1 cellular context compared by ENCODE assay signal in the genomic region with DNA sequence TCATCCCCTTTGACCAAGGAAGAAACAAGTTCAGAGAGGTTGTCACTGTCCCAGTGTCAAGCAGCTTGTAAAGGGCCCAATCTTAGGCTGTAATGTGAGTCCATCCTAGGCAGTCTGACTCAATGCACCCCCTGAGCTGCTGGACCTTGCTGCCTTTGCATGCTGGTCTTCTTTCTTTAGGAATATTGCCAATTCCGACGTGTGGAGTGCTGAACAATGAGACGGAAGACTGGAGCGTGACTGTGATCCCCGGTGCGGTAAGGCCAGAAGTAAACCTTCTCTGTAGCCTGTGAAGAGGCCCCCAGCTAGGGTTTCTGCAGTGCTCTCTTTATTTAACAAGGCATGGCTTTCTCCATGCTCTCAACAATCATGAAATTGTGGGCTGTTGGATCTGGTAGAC.
TF ChIP-seq lines count a peak whose summit lies in the region.

No MANE protein-coding gene starts in this region.

TF ChIP-seq in WTC11, 78 proteins besides CTCF, POLR2A, EP300 and RAD21 (continued from another document):
- TF ChIP-seq FOXP4 (CRISPR knock-in tag; IDR thresholded peaks at IDR 0.05) (no peak), SMAD4 (CRISPR knock-in tag; IDR thresholded peaks at IDR 0.05) (no peak), FOXK1 (CRISPR knock-in tag; IDR thresholded peaks at IDR 0.05) (no peak), ZNF532 (CRISPR knock-in tag; IDR thresholded peaks at IDR 0.05; ENCODE audit: borderline replicate concordance) (no peak), OVOL2 (CRISPR knock-in tag; IDR thresholded peaks at IDR 0.05; ENCODE audit: borderline replicate concordance) (no peak), ZNF232 (CRISPR knock-in tag; IDR thresholded peaks at IDR 0.05) (no peak), NFYB (CRISPR knock-in tag; conservative IDR thresholded peaks at IDR 0.05; ENCODE audit: low read depth) (no peak), JAZF1 (CRISPR knock-in tag; IDR thresholded peaks at IDR 0.05) (no peak), CBFB (CRISPR knock-in tag; IDR thresholded peaks at IDR 0.05; ENCODE audit: low read depth) (no peak)
- TF ChIP-seq, protein P1, sequence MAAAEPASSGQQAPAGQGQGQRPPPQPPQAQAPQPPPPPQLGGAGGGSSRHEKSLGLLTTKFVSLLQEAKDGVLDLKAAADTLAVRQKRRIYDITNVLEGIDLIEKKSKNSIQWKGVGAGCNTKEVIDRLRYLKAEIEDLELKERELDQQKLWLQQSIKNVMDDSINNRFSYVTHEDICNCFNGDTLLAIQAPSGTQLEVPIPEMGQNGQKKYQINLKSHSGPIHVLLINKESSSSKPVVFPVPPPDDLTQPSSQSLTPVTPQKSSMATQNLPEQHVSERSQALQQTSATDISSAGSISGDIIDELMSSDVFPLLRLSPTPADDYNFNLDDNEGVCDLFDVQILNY (CRISPR knock-in tag; IDR thresholded peaks at IDR 0.05) = no peak
- TF ChIP-seq, protein P2, sequence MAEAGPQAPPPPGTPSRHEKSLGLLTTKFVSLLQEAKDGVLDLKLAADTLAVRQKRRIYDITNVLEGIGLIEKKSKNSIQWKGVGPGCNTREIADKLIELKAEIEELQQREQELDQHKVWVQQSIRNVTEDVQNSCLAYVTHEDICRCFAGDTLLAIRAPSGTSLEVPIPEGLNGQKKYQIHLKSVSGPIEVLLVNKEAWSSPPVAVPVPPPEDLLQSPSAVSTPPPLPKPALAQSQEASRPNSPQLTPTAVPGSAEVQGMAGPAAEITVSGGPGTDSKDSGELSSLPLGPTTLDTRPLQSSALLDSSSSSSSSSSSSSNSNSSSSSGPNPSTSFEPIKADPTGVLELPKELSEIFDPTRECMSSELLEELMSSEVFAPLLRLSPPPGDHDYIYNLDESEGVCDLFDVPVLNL (CRISPR knock-in tag; IDR thresholded peaks at IDR 0.05; ENCODE audit: borderline replicate concordance, low read depth) = no peak
- TF ChIP-seq, protein P3, sequence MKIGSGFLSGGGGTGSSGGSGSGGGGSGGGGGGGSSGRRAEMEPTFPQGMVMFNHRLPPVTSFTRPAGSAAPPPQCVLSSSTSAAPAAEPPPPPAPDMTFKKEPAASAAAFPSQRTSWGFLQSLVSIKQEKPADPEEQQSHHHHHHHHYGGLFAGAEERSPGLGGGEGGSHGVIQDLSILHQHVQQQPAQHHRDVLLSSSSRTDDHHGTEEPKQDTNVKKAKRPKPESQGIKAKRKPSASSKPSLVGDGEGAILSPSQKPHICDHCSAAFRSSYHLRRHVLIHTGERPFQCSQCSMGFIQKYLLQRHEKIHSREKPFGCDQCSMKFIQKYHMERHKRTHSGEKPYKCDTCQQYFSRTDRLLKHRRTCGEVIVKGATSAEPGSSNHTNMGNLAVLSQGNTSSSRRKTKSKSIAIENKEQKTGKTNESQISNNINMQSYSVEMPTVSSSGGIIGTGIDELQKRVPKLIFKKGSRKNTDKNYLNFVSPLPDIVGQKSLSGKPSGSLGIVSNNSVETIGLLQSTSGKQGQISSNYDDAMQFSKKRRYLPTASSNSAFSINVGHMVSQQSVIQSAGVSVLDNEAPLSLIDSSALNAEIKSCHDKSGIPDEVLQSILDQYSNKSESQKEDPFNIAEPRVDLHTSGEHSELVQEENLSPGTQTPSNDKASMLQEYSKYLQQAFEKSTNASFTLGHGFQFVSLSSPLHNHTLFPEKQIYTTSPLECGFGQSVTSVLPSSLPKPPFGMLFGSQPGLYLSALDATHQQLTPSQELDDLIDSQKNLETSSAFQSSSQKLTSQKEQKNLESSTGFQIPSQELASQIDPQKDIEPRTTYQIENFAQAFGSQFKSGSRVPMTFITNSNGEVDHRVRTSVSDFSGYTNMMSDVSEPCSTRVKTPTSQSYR (CRISPR knock-in tag; IDR thresholded peaks at IDR 0.05) = no peak
- TF ChIP-seq, protein P4, sequence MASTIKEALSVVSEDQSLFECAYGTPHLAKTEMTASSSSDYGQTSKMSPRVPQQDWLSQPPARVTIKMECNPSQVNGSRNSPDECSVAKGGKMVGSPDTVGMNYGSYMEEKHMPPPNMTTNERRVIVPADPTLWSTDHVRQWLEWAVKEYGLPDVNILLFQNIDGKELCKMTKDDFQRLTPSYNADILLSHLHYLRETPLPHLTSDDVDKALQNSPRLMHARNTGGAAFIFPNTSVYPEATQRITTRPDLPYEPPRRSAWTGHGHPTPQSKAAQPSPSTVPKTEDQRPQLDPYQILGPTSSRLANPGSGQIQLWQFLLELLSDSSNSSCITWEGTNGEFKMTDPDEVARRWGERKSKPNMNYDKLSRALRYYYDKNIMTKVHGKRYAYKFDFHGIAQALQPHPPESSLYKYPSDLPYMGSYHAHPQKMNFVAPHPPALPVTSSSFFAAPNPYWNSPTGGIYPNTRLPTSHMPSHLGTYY (CRISPR knock-in tag; IDR thresholded peaks at IDR 0.05) = no peak
TF ChIP-seq in WTC11: peak in this region for 0.
